ENCODE assay signal across 9 cellular contexts in the genomic region with DNA sequence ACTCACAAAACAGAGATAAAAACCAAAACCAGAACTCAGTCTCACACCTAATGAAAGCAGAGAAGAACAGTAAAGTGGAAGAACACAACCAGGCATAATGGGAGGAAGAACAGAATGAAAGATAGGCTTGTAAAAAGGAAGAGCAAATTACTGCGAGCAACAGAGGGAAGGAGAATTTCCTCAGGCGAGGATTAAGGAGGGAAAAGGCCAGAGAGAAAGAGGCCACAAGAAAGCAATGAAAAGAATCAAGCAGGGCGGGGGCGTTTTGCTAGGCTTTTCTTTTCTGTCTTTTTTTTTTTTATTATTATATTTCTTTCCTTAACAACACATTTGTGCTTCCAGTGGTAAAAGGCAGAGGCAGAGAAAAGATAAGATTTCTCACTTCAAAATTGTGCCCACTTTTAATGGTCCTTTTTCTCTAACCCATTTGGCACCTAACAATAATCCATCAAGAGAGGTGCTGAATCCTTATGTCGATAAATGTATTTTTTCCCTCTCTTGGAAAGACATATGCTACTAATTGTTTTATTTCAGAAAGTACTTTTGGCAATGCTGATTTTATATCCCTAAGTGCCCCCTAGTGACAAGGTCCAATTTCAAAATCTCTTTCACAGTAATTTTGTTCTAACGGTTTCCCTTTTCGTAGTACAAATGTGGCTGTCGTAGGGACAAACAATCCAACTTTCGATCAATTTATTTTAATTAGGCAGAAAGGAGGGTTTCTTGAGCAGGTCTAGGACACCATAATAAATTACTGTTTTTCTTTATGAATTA.
DNase-seq lines count a peak whose midpoint lies in the region; ATAC-seq, FAIRE-seq and TF ChIP-seq lines count a peak whose summit lies in the region.
"Had no signal": no experiment of that assay in that cellular context is flagged by ENCODE, and none has a peak within 500 bp of the region (broad histone marks: within the 10 kb centered on the region; RNA-seq: fewer than 3 reads in every experiment).

No MANE protein-coding gene starts in this region.

- no peaks in the 10 kb centered on the region for H3K27me3 ChIP-seq in endothelial cell of umbilical vein (ENCODE audit: control insufficient read depth in 2 of 2, insufficient read depth in 2 of 2, low read length in 2 of 2)

- no peak overlapping the region for H3K4me2 ChIP-seq in endothelial cell of umbilical vein (ENCODE audit: insufficient read depth, low read length)

- no peak for ATAC-seq in HG03571 (IDR thresholded peaks at IDR 0.05; ENCODE audit: unreplicated experiment)
- ATAC-seq in HG02678 (IDR thresholded peaks at IDR 0.05; ENCODE audit: unreplicated experiment): no peak

- TF ChIP-seq CTCF in endothelial cell of umbilical vein (IDR thresholded peaks at IDR 0.05; ENCODE audit: extremely low read depth in 1 of 2, insufficient read depth in 1 of 2, low read depth in 1 of 2, low read length in 2 of 2): no peak

- H3K79me2 ChIP-seq in endothelial cell of umbilical vein (ENCODE audit: control insufficient read depth, insufficient read depth, low read length): no peaks in the 10 kb centered on the region

- FAIRE-seq in endothelial cell of umbilical vein (lab: Jason Lieb, UNC): peak; percentile 38

- no peak overlapping the region for H2AFZ ChIP-seq in endothelial cell of umbilical vein (ENCODE audit: low read depth, low read length)

- no peak overlapping the region for H3K27ac ChIP-seq in endothelial cell of umbilical vein (ENCODE audit: insufficient read depth, low read depth, low read length)

- TF ChIP-seq POLR2A in endothelial cell of umbilical vein (IDR thresholded peaks at IDR 0.05; ENCODE audit: low read depth, low read length): no peak

- DNase-seq in NCI-H1092 treated with DMSO at 0.1 percent for 48 hours (lab: John Stamatoyannopoulos, UW) (peak; percentile 12), NCI-H1092 (lab: John Stamatoyannopoulos, UW) (no peak), NCI-H460 (ENCODE audit: extremely low read depth, low read depth) (peak; percentile 0), endothelial cell of umbilical vein (ENCODE audit: low read depth, low spot score) (peak; percentile 5), renal cortical epithelial cell (ENCODE audit: low read depth) (peak; percentile 11)
- no peak for DNase-seq in activated CD4-positive, alpha-beta T cell treated with anti-CD3 and anti-CD28 coated beads for 1 hour
- DNase-seq: stimulated activated CD4-positive, alpha-beta T cell treated with anti-CD3 and anti-CD28 coated beads, Interleukin-15, amount 100 ng/mL, for 24 hours had no signal

- no peak overlapping the region for H3K4me3 ChIP-seq in endothelial cell of umbilical vein (replicated peaks in 1 of 3; ENCODE audit: insufficient read depth in 1 of 3, low read depth in 1 of 3, low read length in 3 of 3)

- H4K20me1 ChIP-seq in endothelial cell of umbilical vein (replicated peaks; ENCODE audit: control insufficient read depth, extremely low read depth, insufficient read depth, low read length): no peaks in the 10 kb centered on the region

- intact Hi-C loops in endothelial cell of umbilical vein (cut with micrococcal nuclease): loop anchor here (5.0 to 10.0 kb wide), 2 partner anchors 379 to 697 kb away; no protein-coding TSS in a partner anchor

- no peaks in the 10 kb centered on the region for H3K9me1 ChIP-seq in endothelial cell of umbilical vein (replicated peaks; ENCODE audit: control insufficient read depth, extremely low read depth, insufficient read depth, low read length)

- H3K9ac ChIP-seq in endothelial cell of umbilical vein (replicated peaks; ENCODE audit: extremely low read depth, insufficient read depth, low read length): no peak overlapping the region

- H3K36me3 ChIP-seq in endothelial cell of umbilical vein (ENCODE audit: control insufficient read depth in 2 of 2, extremely low read depth in 1 of 2, insufficient read depth in 2 of 2, low read length in 2 of 2): no peaks in the 10 kb centered on the region

- H3K9me3 ChIP-seq in endothelial cell of umbilical vein (replicated peaks; ENCODE audit: control insufficient read depth, insufficient read depth, low read length): no peaks in the 10 kb centered on the region

- H3K4me1 ChIP-seq in endothelial cell of umbilical vein (ENCODE audit: control insufficient read depth, extremely low read depth, insufficient read depth, low read length): no peaks in the 10 kb centered on the region

- no TSS peak for BruUV-seq in endothelial cell of umbilical vein (replicated peaks; lab: Mats Ljungman, UMichigan)

- POLR2A ChIA-PET in endothelial cell of umbilical vein (lab: Charles Lee): no interaction called here

- CTCF ChIA-PET in endothelial cell of umbilical vein (lab: Charles Lee): no interaction called here

- dilution Hi-C loops in endothelial cell of umbilical vein (cut with MboI; ENCODE audit: extremely low pct_ligation_motif_present, low sequenced_read_pairs): no loop called here

TF ChIP-seq in endothelial cell of umbilical vein, 7 proteins besides CTCF, POLR2A, EP300 and RAD21:
- no peak for TF ChIP-seq EZH2 (IDR thresholded peaks at IDR 0.05; ENCODE audit: borderline replicate concordance, low read depth, low read length, severe bottlenecking)
- TF ChIP-seq FOS (IDR thresholded peaks at IDR 0.05; ENCODE audit: borderline replicate concordance, insufficient read depth, low read length): no peak
- TF ChIP-seq GATA2 (IDR thresholded peaks at IDR 0.05; ENCODE audit: insufficient read depth, insufficient read length, low read depth, low read length): no peak
- TF ChIP-seq JUN (IDR thresholded peaks at IDR 0.05; ENCODE audit: borderline replicate concordance, insufficient read depth, insufficient read length, low read depth): no peak
- no peak for TF ChIP-seq MAX (IDR thresholded peaks at IDR 0.05; ENCODE audit: insufficient read depth, insufficient read length)

Comparison
In these comparisons a context has a peak if more than half of its experiments do, and no peak if none do; other contexts are left out.
1. DNase-seq: peak in NCI-H1092 treated with DMSO at 0.1 percent for 48 hours (single experiment), NCI-H460 (single experiment), endothelial cell of umbilical vein (single experiment) and renal cortical epithelial cell (single experiment); none in NCI-H1092 (single experiment) and activated CD4-positive, alpha-beta T cell treated with anti-CD3 and anti-CD28 coated beads for 1 hour (single experiment).